1 cellular context compared by ENCODE assay signal in the genomic region with DNA sequence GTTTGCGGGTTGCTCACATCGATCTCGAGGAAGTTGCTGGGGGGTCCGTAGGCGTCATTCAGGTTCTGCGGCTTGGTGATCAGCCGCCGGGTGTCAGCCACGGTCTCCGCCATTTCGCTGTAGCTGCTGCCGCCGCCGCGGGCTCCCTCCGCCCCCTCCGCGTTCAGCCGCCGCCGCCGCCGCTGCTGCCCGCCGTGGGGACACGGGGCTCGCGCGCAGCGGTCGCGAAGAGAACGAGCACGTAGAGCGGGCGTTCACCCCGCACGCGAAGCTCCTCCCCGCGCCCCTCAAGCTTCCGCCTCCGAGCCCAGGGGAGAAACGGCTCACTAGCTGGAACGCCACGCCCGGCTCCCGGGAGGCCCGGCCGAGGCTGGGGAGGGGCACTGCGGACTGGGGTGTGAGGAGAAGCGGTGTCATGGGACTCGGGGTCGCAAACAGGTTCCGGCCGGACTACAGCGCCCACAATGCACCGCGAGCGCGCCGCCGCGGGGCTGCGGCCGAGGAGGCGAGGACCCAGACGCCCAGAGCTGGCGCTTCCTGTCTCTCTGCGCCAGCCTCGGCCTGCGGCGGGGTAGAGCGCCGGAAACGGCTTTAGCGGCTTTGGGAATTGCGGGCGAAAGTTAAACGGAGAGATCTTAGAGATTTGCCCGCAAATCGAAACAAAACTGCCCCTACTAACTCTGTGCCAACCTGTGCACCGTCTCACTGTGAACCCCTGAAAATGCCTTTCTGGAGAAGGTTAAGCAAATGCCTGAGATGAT.
TF ChIP-seq lines count a peak whose summit lies in the region.

A gene (minus strand): TSS at position 232 of the 761 bp plus-strand sequence. CDS start 119 bp downstream, at position 113.

TF ChIP-seq in HepG2, 621 proteins besides CTCF, POLR2A, EP300 and RAD21 (continued from another document and continues in another):
- TF ChIP-seq, protein P1, sequence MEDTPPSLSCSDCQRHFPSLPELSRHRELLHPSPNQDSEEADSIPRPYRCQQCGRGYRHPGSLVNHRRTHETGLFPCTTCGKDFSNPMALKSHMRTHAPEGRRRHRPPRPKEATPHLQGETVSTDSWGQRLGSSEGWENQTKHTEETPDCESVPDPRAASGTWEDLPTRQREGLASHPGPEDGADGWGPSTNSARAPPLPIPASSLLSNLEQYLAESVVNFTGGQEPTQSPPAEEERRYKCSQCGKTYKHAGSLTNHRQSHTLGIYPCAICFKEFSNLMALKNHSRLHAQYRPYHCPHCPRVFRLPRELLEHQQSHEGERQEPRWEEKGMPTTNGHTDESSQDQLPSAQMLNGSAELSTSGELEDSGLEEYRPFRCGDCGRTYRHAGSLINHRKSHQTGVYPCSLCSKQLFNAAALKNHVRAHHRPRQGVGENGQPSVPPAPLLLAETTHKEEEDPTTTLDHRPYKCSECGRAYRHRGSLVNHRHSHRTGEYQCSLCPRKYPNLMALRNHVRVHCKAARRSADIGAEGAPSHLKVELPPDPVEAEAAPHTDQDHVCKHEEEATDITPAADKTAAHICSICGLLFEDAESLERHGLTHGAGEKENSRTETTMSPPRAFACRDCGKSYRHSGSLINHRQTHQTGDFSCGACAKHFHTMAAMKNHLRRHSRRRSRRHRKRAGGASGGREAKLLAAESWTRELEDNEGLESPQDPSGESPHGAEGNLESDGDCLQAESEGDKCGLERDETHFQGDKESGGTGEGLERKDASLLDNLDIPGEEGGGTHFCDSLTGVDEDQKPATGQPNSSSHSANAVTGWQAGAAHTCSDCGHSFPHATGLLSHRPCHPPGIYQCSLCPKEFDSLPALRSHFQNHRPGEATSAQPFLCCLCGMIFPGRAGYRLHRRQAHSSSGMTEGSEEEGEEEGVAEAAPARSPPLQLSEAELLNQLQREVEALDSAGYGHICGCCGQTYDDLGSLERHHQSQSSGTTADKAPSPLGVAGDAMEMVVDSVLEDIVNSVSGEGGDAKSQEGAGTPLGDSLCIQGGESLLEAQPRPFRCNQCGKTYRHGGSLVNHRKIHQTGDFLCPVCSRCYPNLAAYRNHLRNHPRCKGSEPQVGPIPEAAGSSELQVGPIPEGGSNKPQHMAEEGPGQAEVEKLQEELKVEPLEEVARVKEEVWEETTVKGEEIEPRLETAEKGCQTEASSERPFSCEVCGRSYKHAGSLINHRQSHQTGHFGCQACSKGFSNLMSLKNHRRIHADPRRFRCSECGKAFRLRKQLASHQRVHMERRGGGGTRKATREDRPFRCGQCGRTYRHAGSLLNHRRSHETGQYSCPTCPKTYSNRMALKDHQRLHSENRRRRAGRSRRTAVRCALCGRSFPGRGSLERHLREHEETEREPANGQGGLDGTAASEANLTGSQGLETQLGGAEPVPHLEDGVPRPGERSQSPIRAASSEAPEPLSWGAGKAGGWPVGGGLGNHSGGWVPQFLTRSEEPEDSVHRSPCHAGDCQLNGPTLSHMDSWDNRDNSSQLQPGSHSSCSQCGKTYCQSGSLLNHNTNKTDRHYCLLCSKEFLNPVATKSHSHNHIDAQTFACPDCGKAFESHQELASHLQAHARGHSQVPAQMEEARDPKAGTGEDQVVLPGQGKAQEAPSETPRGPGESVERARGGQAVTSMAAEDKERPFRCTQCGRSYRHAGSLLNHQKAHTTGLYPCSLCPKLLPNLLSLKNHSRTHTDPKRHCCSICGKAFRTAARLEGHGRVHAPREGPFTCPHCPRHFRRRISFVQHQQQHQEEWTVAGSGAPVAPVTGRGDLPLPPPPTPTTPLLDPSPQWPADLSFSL (CRISPR knock-in tag; IDR thresholded peaks at IDR 0.05), result no peak
- TF ChIP-seq NAIF1 (CRISPR knock-in tag; IDR thresholded peaks at IDR 0.05; ENCODE audit: borderline replicate concordance) (peak; percentile 96), ZNF30 (CRISPR knock-in tag; IDR thresholded peaks at IDR 0.05) (peak; percentile 55; the same call in 1 of the 2 replicates), ZNF598 (CRISPR knock-in tag; IDR thresholded peaks at IDR 0.05; ENCODE audit: borderline replicate concordance) (no peak), DPF2 (CRISPR knock-in tag; IDR thresholded peaks at IDR 0.05; ENCODE audit: borderline replicate concordance, low read depth) (no peak), HIVEP1 (CRISPR knock-in tag; IDR thresholded peaks at IDR 0.05) (no peak), ZNF761 (CRISPR knock-in tag; conservative IDR thresholded peaks at IDR 0.05) (0 out of 2 replicates have a peak, but pooled peaks have one; percentile 79), ZNF335 (CRISPR knock-in tag; IDR thresholded peaks at IDR 0.05) (peak; percentile 93), GATAD2A (CRISPR knock-in tag; IDR thresholded peaks at IDR 0.05) (peak; percentile 39; the same call in 1 of the 2 replicates), ZNF451 (CRISPR knock-in tag; IDR thresholded peaks at IDR 0.05) (peak; percentile 69; the same call in 1 of the 2 replicates), ZSCAN12 (CRISPR knock-in tag; IDR thresholded peaks at IDR 0.05) (no peak; the same call in 1 of the 2 replicates), MLLT10 (CRISPR knock-in tag; IDR thresholded peaks at IDR 0.05) (no peak), NFKB2 (CRISPR knock-in tag; IDR thresholded peaks at IDR 0.05; ENCODE audit: borderline replicate concordance) (no peak; the same call in 1 of the 2 replicates), KDM5A (IDR thresholded peaks at IDR 0.05; ENCODE audit: borderline replicate concordance, low read length) (peak; percentile 56; the same call in 1 of the 2 replicates), U2AF2 (IDR thresholded peaks at IDR 0.05; ENCODE audit: low read depth, low read length) (no peak), GFI1 (CRISPR knock-in tag; IDR thresholded peaks at IDR 0.05; ENCODE audit: borderline replicate concordance) (no peak; the same call in 1 of the 2 replicates), ZNF260 (CRISPR knock-in tag; IDR thresholded peaks at IDR 0.05; ENCODE audit: borderline replicate concordance, low read depth) (no peak), TCF7 (IDR thresholded peaks at IDR 0.05; ENCODE audit: low read depth) (no peak), CBX5 (CRISPR knock-in tag; IDR thresholded peaks at IDR 0.05; ENCODE audit: borderline replicate concordance) (peak; percentile 50; the same call in 1 of the 2 replicates), SNAPC2 (CRISPR knock-in tag; IDR thresholded peaks at IDR 0.05) (peak; percentile 90; the same call in 1 of the 2 replicates), PHB2 (IDR thresholded peaks at IDR 0.05; ENCODE audit: partially characterized antibody) (no peak), SMAD1 (CRISPR knock-in tag; IDR thresholded peaks at IDR 0.05; ENCODE audit: borderline replicate concordance, low read depth) (peak; percentile 37; the same call in 1 of the 2 replicates), CBFB (CRISPR knock-in tag; IDR thresholded peaks at IDR 0.05) (peak; percentile 55; the same call in 1 of the 2 replicates), ZNF562 (CRISPR knock-in tag; IDR thresholded peaks at IDR 0.05; ENCODE audit: borderline replicate concordance) (no peak), HOXA9 (CRISPR knock-in tag; IDR thresholded peaks at IDR 0.05; ENCODE audit: borderline replicate concordance) (no peak), MBD4 (IDR thresholded peaks at IDR 0.05; ENCODE audit: borderline replicate concordance, low read length) (no peak), RORA (CRISPR knock-in tag; IDR thresholded peaks at IDR 0.05) (no peak), ZNF605 (CRISPR knock-in tag; IDR thresholded peaks at IDR 0.05) (no peak; the same call in 1 of the 2 replicates), SRSF1 (optimal IDR thresholded peaks at IDR 0.05; ENCODE audit: low read depth, low read length) (peak; percentile 27), MEIS2 (CRISPR knock-in tag; IDR thresholded peaks at IDR 0.05) (no peak), SATB2 (CRISPR knock-in tag; IDR thresholded peaks at IDR 0.05) (no peak), HNRNPLL (IDR thresholded peaks at IDR 0.05; ENCODE audit: low read depth, low read length, poor library complexity, severe bottlenecking) (peak; percentile 99), SP4 (CRISPR knock-in tag; IDR thresholded peaks at IDR 0.05) (peak; percentile 87), CEBPB (IDR thresholded peaks at IDR 0.05; ENCODE audit: borderline replicate concordance, low read depth, low read length) (no peak)
- TF ChIP-seq, protein P2, sequence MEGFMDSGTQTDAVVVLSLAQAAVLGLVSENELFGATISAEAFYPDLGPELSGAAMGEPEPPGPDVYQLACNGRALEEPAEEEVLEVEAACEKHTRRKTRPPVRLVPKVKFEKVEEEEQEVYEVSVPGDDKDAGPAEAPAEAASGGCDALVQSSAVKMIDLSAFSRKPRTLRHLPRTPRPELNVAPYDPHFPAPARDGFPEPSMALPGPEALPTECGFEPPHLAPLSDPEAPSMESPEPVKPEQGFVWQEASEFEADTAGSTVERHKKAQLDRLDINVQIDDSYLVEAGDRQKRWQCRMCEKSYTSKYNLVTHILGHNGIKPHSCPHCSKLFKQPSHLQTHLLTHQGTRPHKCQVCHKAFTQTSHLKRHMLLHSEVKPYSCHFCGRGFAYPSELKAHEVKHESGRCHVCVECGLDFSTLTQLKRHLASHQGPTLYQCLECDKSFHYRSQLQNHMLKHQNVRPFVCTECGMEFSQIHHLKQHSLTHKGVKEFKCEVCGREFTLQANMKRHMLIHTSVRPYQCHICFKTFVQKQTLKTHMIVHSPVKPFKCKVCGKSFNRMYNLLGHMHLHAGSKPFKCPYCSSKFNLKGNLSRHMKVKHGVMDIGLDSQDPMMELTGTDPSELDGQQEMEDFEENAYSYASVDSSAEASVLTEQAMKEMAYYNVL (CRISPR knock-in tag; IDR thresholded peaks at IDR 0.05; ENCODE audit: borderline replicate concordance), result peak; percentile 60; the same call in 1 of the 2 replicates
- TF ChIP-seq, protein P3, sequence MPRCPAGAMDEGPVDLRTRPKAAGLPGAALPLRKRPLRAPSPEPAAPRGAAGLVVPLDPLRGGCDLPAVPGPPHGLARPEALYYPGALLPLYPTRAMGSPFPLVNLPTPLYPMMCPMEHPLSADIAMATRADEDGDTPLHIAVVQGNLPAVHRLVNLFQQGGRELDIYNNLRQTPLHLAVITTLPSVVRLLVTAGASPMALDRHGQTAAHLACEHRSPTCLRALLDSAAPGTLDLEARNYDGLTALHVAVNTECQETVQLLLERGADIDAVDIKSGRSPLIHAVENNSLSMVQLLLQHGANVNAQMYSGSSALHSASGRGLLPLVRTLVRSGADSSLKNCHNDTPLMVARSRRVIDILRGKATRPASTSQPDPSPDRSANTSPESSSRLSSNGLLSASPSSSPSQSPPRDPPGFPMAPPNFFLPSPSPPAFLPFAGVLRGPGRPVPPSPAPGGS (CRISPR knock-in tag; IDR thresholded peaks at IDR 0.05), result no peak; the same call in 1 of the 2 replicates
- TF ChIP-seq, protein P4, sequence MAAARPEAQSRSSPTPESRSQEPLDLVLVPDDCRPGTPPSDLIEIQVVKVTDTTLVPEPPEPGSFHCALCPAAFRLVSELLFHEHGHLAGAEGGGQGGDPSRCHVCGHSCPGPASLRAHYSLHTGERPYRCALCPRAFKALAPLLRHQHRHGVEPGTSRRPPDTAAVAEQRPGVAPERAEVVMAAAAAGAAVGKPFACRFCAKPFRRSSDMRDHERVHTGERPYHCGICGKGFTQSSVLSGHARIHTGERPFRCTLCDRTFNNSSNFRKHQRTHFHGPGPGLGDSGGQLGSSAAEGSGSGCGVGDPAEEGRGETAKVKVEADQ (CRISPR knock-in tag; IDR thresholded peaks at IDR 0.05; ENCODE audit: borderline replicate concordance), result no peak
- TF ChIP-seq, protein P5, sequence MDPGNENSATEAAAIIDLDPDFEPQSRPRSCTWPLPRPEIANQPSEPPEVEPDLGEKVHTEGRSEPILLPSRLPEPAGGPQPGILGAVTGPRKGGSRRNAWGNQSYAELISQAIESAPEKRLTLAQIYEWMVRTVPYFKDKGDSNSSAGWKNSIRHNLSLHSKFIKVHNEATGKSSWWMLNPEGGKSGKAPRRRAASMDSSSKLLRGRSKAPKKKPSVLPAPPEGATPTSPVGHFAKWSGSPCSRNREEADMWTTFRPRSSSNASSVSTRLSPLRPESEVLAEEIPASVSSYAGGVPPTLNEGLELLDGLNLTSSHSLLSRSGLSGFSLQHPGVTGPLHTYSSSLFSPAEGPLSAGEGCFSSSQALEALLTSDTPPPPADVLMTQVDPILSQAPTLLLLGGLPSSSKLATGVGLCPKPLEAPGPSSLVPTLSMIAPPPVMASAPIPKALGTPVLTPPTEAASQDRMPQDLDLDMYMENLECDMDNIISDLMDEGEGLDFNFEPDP (CRISPR knock-in tag; conservative IDR thresholded peaks at IDR 0.05), result no peak
- TF ChIP-seq, protein P6, sequence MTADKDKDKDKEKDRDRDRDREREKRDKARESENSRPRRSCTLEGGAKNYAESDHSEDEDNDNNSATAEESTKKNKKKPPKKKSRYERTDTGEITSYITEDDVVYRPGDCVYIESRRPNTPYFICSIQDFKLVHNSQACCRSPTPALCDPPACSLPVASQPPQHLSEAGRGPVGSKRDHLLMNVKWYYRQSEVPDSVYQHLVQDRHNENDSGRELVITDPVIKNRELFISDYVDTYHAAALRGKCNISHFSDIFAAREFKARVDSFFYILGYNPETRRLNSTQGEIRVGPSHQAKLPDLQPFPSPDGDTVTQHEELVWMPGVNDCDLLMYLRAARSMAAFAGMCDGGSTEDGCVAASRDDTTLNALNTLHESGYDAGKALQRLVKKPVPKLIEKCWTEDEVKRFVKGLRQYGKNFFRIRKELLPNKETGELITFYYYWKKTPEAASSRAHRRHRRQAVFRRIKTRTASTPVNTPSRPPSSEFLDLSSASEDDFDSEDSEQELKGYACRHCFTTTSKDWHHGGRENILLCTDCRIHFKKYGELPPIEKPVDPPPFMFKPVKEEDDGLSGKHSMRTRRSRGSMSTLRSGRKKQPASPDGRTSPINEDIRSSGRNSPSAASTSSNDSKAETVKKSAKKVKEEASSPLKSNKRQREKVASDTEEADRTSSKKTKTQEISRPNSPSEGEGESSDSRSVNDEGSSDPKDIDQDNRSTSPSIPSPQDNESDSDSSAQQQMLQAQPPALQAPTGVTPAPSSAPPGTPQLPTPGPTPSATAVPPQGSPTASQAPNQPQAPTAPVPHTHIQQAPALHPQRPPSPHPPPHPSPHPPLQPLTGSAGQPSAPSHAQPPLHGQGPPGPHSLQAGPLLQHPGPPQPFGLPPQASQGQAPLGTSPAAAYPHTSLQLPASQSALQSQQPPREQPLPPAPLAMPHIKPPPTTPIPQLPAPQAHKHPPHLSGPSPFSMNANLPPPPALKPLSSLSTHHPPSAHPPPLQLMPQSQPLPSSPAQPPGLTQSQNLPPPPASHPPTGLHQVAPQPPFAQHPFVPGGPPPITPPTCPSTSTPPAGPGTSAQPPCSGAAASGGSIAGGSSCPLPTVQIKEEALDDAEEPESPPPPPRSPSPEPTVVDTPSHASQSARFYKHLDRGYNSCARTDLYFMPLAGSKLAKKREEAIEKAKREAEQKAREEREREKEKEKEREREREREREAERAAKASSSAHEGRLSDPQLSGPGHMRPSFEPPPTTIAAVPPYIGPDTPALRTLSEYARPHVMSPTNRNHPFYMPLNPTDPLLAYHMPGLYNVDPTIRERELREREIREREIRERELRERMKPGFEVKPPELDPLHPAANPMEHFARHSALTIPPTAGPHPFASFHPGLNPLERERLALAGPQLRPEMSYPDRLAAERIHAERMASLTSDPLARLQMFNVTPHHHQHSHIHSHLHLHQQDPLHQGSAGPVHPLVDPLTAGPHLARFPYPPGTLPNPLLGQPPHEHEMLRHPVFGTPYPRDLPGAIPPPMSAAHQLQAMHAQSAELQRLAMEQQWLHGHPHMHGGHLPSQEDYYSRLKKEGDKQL (CRISPR knock-in tag; IDR thresholded peaks at IDR 0.05; ENCODE audit: low read depth), result no peak
- TF ChIP-seq, protein P7, sequence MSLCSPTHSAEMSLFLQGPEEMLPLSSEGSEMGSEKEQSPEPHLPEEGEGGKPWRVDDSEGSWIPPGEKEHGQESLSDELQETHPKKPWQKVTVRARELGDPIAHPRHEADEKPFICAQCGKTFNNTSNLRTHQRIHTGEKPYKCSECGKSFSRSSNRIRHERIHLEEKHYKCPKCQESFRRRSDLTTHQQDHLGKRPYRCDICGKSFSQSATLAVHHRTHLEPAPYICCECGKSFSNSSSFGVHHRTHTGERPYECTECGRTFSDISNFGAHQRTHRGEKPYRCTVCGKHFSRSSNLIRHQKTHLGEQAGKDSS (CRISPR knock-in tag; IDR thresholded peaks at IDR 0.05; ENCODE audit: borderline replicate concordance, low read depth), result peak; percentile 53; the same call in 1 of the 2 replicates
